9 cellular contexts compared by ENCODE assay signal in genomic region chr5:35963381-35963843, GRCh38. TPM values are rescaled to one million over a fixed set of nuclear protein-coding genes. Genes with fewer than 3 reads are reported as not detected.
DNase-seq lines count a peak whose midpoint lies in the region; ATAC-seq, FAIRE-seq and TF ChIP-seq lines count a peak whose summit lies in the region.
"Had no signal": no experiment of that assay in that cellular context is flagged by ENCODE, and none has a peak within 500 bp of the region (broad histone marks: within the 10 kb centered on the region; RNA-seq: fewer than 3 reads in every experiment).

No MANE protein-coding gene starts in this region.

- peak; percentile 84 for ATAC-seq in HCT116
- ATAC-seq in HG03095 (IDR thresholded peaks at IDR 0.05; ENCODE audit: unreplicated experiment) = no peak
- ATAC-seq in GM21825 (IDR thresholded peaks at IDR 0.05; ENCODE audit: unreplicated experiment) = no peak

- CTCF ChIA-PET in HCT116 (lab: Charles Lee) = no interaction called here

- H3K9me2 ChIP-seq in HCT116 (ENCODE audit: insufficient read depth) = no peaks in the 10 kb centered on the region

- no peak for DNase-seq in CD14-positive monocyte (ENCODE audit: low spot score)
- DNase-seq in HCT116 (ENCODE audit: low read depth, low spot score) = no peak
- DNase-seq in RKO (ENCODE audit: low spot score) = peak; percentile 7
- peak; percentile 32 for DNase-seq in iPS-NIHi11 (ENCODE audit: low spot score)
- DNase-seq in kidney = no peak
- DNase-seq in T-helper 9 cell = no peak

- H3K36me3 ChIP-seq in HCT116 (ENCODE audit: control insufficient read depth in 1 of 2, insufficient read depth in 2 of 2, low read length in 2 of 2) = no peaks in the 10 kb centered on the region
- no peaks in the 10 kb centered on the region for H3K36me3 ChIP-seq in kidney (ENCODE audit: control insufficient read depth in 1 of 2, insufficient read depth in 2 of 2, low read length in 2 of 2)

- H2AFZ ChIP-seq in HCT116 (ENCODE audit: low read depth, low read length, poor library complexity, severe bottlenecking) = no peak overlapping the region

- BruUV-seq in HCT116 (replicated peaks; lab: Mats Ljungman, UMichigan) = no TSS peak

- H3K4me2 ChIP-seq in HCT116 (ENCODE audit: low read length) = peak overlapping the region; percentile 25; the same call in 1 of the 2 replicates

- POLR2A ChIA-PET in HCT116 (lab: Charles Lee) = no interaction called here

- no peak overlapping the region for H3K4me3 Mint-ChIP-seq in CD14-positive monocyte

- H3K9ac ChIP-seq in HCT116 (ENCODE audit: low read length) (no peak overlapping the region), kidney (ENCODE audit: low read length in 2 of 2) (no peak overlapping the region)

- no peaks in the 10 kb centered on the region for H3K4me1 Mint-ChIP-seq in CD14-positive monocyte

- peaks cover 23% of the 10 kb centered on the region for H3K27me3 ChIP-seq in HCT116 (ENCODE audit: insufficient read depth, low read length)

- H3K4me1 ChIP-seq in HCT116 (ENCODE audit: control insufficient read depth in 1 of 2, insufficient read depth in 2 of 2, low read length in 2 of 2) (no peaks in the 10 kb centered on the region), kidney (ENCODE audit: control insufficient read depth in 1 of 2, insufficient read depth in 1 of 2, low read depth in 1 of 2, low read length in 2 of 2) (no peaks in the 10 kb centered on the region)

- TF ChIP-seq POLR2A in HCT116 (IDR thresholded peaks at IDR 0.05; ENCODE audit: borderline replicate concordance, extremely low read depth, insufficient read depth, insufficient read length) = no peak

- H4K20me1 ChIP-seq in HCT116 (ENCODE audit: insufficient read depth) = no peaks in the 10 kb centered on the region

- H3K27ac Mint-ChIP-seq in CD14-positive monocyte = no peak overlapping the region

- no peak overlapping the region for H3K4me3 ChIP-seq in HCT116 (replicated peaks in 1 of 2; ENCODE audit: low read depth in 1 of 2, low read length in 2 of 2)
- H3K4me3 ChIP-seq in kidney (ENCODE audit: low read length in 2 of 2) = no peak overlapping the region

- H3K9me3 Mint-ChIP-seq in CD14-positive monocyte = peaks cover 0 to 17% (median 16%) of the 10 kb centered on the region in 7 donors

- H3K9me3 ChIP-seq in HCT116 (ENCODE audit: control insufficient read depth in 1 of 2, insufficient read depth in 1 of 2, low read depth in 1 of 2, low read length in 2 of 2) (no peaks in the 10 kb centered on the region; a peak in 1 of 4 replicates), kidney (ENCODE audit: control insufficient read depth in 1 of 2, low read length in 2 of 2) (no peaks in the 10 kb centered on the region)

- peak; percentile 53 for TF ChIP-seq RAD21 in HCT116 (IDR thresholded peaks at IDR 0.05; ENCODE audit: low read depth)

- H3K36me3 Mint-ChIP-seq in CD14-positive monocyte = no peaks in the 10 kb centered on the region

- H3K27ac ChIP-seq in HCT116 (ENCODE audit: low read depth, low read length) = no peak overlapping the region
- no peak overlapping the region for H3K27ac ChIP-seq in kidney (ENCODE audit: low read depth in 2 of 2, low read length in 2 of 2)

- intact Hi-C loops in CD14-positive monocyte (cut with micrococcal nuclease) (no loop called here), HCT116 (cut with micrococcal nuclease) (loop anchor here (5.0 to 10.0 kb wide), 2 partner anchors 341 to 729 kb away; partner anchors contain the start of gene RANBP3L), kidney (cut with DNase I) (no loop called here)

- RAD21 ChIA-PET in HCT116 (lab: Charles Lee; ENCODE audit: low non-redundant PET in 1 of 2, low total read pairs in 2 of 2, uncharacterized antibody in 2 of 2, unreplicated experiment in 2 of 2) = no interaction called here

- H3K79me2 ChIP-seq in HCT116 (ENCODE audit: insufficient read depth, low read length) = no peaks in the 10 kb centered on the region

- peaks cover 0 to 10% (median 6%) of the 10 kb centered on the region in 3 donors for H3K27me3 Mint-ChIP-seq in CD14-positive monocyte (ENCODE audit: low read depth in 3 of 3)

- no peak for FAIRE-seq in kidney (lab: Jason Lieb, UNC)

- TF ChIP-seq CTCF in CD14-positive monocyte (IDR thresholded peaks at IDR 0.05) (peak; percentile 37), HCT116 (IDR thresholded peaks at IDR 0.05 in 2 of 3, conservative IDR thresholded peaks at IDR 0.05 in 1 of 3; ENCODE audit: borderline replicate concordance in 1 of 3, insufficient read depth in 1 of 3, low read depth in 2 of 3, low read length in 2 of 3) (peak; percentile 62 to 88 (median 75)), kidney (IDR thresholded peaks at IDR 0.05; ENCODE audit: borderline replicate concordance, extremely low read depth, insufficient read depth) (no peak)

TF ChIP-seq in HCT116, 20 proteins besides CTCF, POLR2A, EP300 and RAD21:
- TF ChIP-seq POLR2AphosphoS5 (IDR thresholded peaks at IDR 0.05; ENCODE audit: low read depth, low read length) (no peak), SP1 (IDR thresholded peaks at IDR 0.05; ENCODE audit: low read depth) (no peak), YY1 (IDR thresholded peaks at IDR 0.05; ENCODE audit: extremely low read depth, insufficient replicate concordance, low read depth, low read length) (no peak), MAX (IDR thresholded peaks at IDR 0.05) (no peak), CBX3 (IDR thresholded peaks at IDR 0.05; ENCODE audit: low read depth) (no peak), EZH2phosphoT487 (IDR thresholded peaks at IDR 0.05; ENCODE audit: borderline replicate concordance) (no peak), SRF (IDR thresholded peaks at IDR 0.05; ENCODE audit: low read depth) (no peak)

RNA-seq across cellular contexts. Expression of gene CAPSL, which starts 25.0 kb away (rescaled TPM):
- polyA plus RNA-seq in CD14-positive monocyte (not detected), kidney (ENCODE audit: insufficient read depth, low read depth, low replicate concordance) (4.3 TPM)
- total RNA-seq in HCT116 (2021; ENCODE audit: unreplicated experiment) (not detected), kidney (1.9 TPM)
- not detected in 2 replicates for polyA plus RNA-seq in HCT116 (2012)
- total RNA-seq: posterior vena cava had no signal

RNA-seq across cellular contexts. Expression of gene UGT3A1, which starts 27.8 kb away (rescaled TPM):
- polyA plus RNA-seq in CD14-positive monocyte = not detected
- not detected for total RNA-seq in HCT116 (2021; ENCODE audit: unreplicated experiment)
- polyA plus RNA-seq in HCT116 (2012) = not detected in 2 replicates
- total RNA-seq in kidney = 6.1 TPM
- 37.5 TPM for polyA plus RNA-seq in kidney (ENCODE audit: insufficient read depth, low read depth, low replicate concordance)
- total RNA-seq: posterior vena cava had no signal

Comparison
In these comparisons a context has a peak if more than half of its experiments do, and no peak if none do; other contexts are left out.
1. DNase-seq: peak in RKO (single experiment) and iPS-NIHi11 (single experiment); none in CD14-positive monocyte (single experiment), HCT116 (single experiment), kidney (single experiment) and T-helper 9 cell (single experiment).